In genomic region chr12:120367252-120367923, GRCh38 we compare ENCODE assay signal across 8 cellular contexts. TPM values are rescaled to one million over a fixed set of nuclear protein-coding genes. Genes with fewer than 3 reads are reported as not detected.
DNase-seq lines count a peak whose midpoint lies in the region; TF ChIP-seq lines count a peak whose summit lies in the region.

No MANE protein-coding gene starts in this region.

- no peak overlapping the region for H3T11ph ChIP-seq in H9 (ENCODE audit: low read length)

- H3K9me3 Mint-ChIP-seq in H9 (no peaks in the 10 kb centered on the region), immature natural killer cell (no peaks in the 10 kb centered on the region)
- no peaks in the 10 kb centered on the region for H3K9me3 Mint-ChIP-seq in activated naive CD8-positive, alpha-beta T cell treated with anti-CD3 and anti-CD28 coated beads for 36 hours

- H3K9me3 ChIP-seq in H9 (ENCODE audit: control insufficient read depth, low read depth, low read length) (no peaks in the 10 kb centered on the region), testis (no peaks in the 10 kb centered on the region), thyroid gland (no peaks in the 10 kb centered on the region)

- H2BK15ac ChIP-seq in H9 (ENCODE audit: low read depth, low read length): no peak overlapping the region

- peaks cover 5% of the 10 kb centered on the region for H4K20me1 ChIP-seq in H9 (ENCODE audit: control insufficient read depth, insufficient read depth, insufficient read length)

- peaks cover 2% of the 10 kb centered on the region for H3K79me1 ChIP-seq in H9 (ENCODE audit: insufficient read depth, low read depth, low read length, poor library complexity, severe bottlenecking)

- no peak for TF ChIP-seq POLR2A in testis (IDR thresholded peaks at IDR 0.05)
- TF ChIP-seq POLR2A in thyroid gland (IDR thresholded peaks at IDR 0.05): no peak

- no CpG with 5 or more reads among the region's 10 CpGs for WGBS in H9 (ENCODE audit: extremely low coverage, insufficient read length, low lambda C conversion rate)
- 44 to 53% methylated on average over 9 to 10 of the region's 10 CpGs for WGBS in testis, 2 donors
- WGBS in thyroid gland, 2 donors: 44 to 51% methylated on average over 10 of the region's 10 CpGs

- H3K36me3 ChIP-seq in testis (ENCODE audit: low read depth, missing control alignments) (no peaks in the 10 kb centered on the region), thyroid gland (no peaks in the 10 kb centered on the region)

- no peak overlapping the region for H2BK5ac ChIP-seq in H9 (ENCODE audit: insufficient read length, low read length)

- H3K4me2 ChIP-seq in H9 (ENCODE audit: insufficient read depth, insufficient read length, low read length): peak overlapping the region; percentile 59

- H3K56ac ChIP-seq in H9 (ENCODE audit: insufficient read length, low read depth, low read length): no peak overlapping the region

- H3K14ac ChIP-seq in H9 (ENCODE audit: insufficient read depth, low read length): no peak overlapping the region

- no peak overlapping the region for H2BK120ac ChIP-seq in H9 (ENCODE audit: low read depth, low read length, poor library complexity, severe bottlenecking)

- H2AK5ac ChIP-seq in H9 (ENCODE audit: insufficient read length, low read length): no peak overlapping the region

- peaks cover 7% of the 10 kb centered on the region; the same call in 1 of the 2 replicates for H3K27me3 ChIP-seq in H9 (ENCODE audit: insufficient read depth, low read length)
- H3K27me3 ChIP-seq in testis: no peaks in the 10 kb centered on the region
- H3K27me3 ChIP-seq in thyroid gland: no peaks in the 10 kb centered on the region

- H2BK12ac ChIP-seq in H9 (ENCODE audit: insufficient read length, low read depth, low read length): no peak overlapping the region

- no peaks in the 10 kb centered on the region for H3K79me2 ChIP-seq in H9 (ENCODE audit: insufficient read depth, low read length)

- peak overlapping the region; percentile 85 to 90 for H3K4me3 Mint-ChIP-seq in H9
- H3K4me3 Mint-ChIP-seq in activated naive CD8-positive, alpha-beta T cell treated with anti-CD3 and anti-CD28 coated beads for 36 hours: peak overlapping the region; percentile 65
- peak overlapping the region; percentile 18 to 59 (median 27) for H3K4me3 Mint-ChIP-seq in immature natural killer cell

- H3K23me2 ChIP-seq in H9 (ENCODE audit: insufficient read length, low read depth, low read length, poor library complexity, severe bottlenecking): peaks cover 17% of the 10 kb centered on the region

- no peak overlapping the region for H3K4me3 ChIP-seq in AG09309 (ENCODE audit: control insufficient read depth, low read depth, low read length)
- H3K4me3 ChIP-seq in testis: peak overlapping the region in 1 of 2 donors; percentile 34
- H3K4me3 ChIP-seq in thyroid gland (replicated peaks in 1 of 3): no peak overlapping the region

- TF ChIP-seq CTCF in AG09309 (IDR thresholded peaks at IDR 0.05; ENCODE audit: control insufficient read depth, insufficient read depth, low read depth, low read length, missing control alignments): peak; percentile 22
- TF ChIP-seq CTCF in H9 (conservative IDR thresholded peaks at IDR 0.05): peak; percentile 74
- TF ChIP-seq CTCF in testis (IDR thresholded peaks at IDR 0.05): no peak
- TF ChIP-seq CTCF in thyroid gland (IDR thresholded peaks at IDR 0.05): no peak

- DNase-seq in AG09309 (ENCODE audit: low read depth) (no peak), H9 (peak; percentile 77), immature natural killer cell (no peak), UCSD-AML1 (lab: John Stamatoyannopoulos, UW; ENCODE audit: unreplicated experiment) (no peak), testis (no peak), thyroid gland (no peak)
- no peak for DNase-seq in activated naive CD8-positive, alpha-beta T cell treated with anti-CD3 and anti-CD28 coated beads for 36 hours
- DNase-seq in stimulated activated CD4-positive, alpha-beta T cell treated with anti-CD3 and anti-CD28 coated beads, Interleukin-2, amount 100 ng/mL, for 48 hours: no peak

- no peak overlapping the region for H3K23ac ChIP-seq in H9 (ENCODE audit: insufficient read length, low read depth, low read length)

- H3K9ac ChIP-seq in H9 (ENCODE audit: extremely low read depth, insufficient read length, low read length): no peak overlapping the region

- no peak overlapping the region for H2BK20ac ChIP-seq in H9 (ENCODE audit: low read depth, low read length, poor library complexity, severe bottlenecking)

- no peak overlapping the region for H3K4ac ChIP-seq in H9 (ENCODE audit: low read depth, low read length)

- peak overlapping the region; percentile 4 for H3K18ac ChIP-seq in H9 (ENCODE audit: insufficient read length, low read depth, low read length)

- H4K91ac ChIP-seq in H9 (ENCODE audit: insufficient read length, low read depth, low read length): no peak overlapping the region

- H3K4me1 ChIP-seq in H9 (ENCODE audit: insufficient read depth, low read length) (peaks cover 15% of the 10 kb centered on the region; the same call in 1 of the 2 replicates), testis (peaks cover 5% of the 10 kb centered on the region), thyroid gland (peaks cover 0 to 15% of the 10 kb centered on the region in 2 donors)

- H3K27ac ChIP-seq in H9 (ENCODE audit: insufficient read length, low read depth, low read length) (no peak overlapping the region), testis (no peak overlapping the region), thyroid gland (no peak overlapping the region)

- no peak overlapping the region for H2AFZ ChIP-seq in H9 (ENCODE audit: low read length)

- no peak overlapping the region for H4K5ac ChIP-seq in H9 (ENCODE audit: insufficient read length, low read depth, low read length)

- H3K27me3 Mint-ChIP-seq in H9 (ENCODE audit: low read depth) (peaks cover 38% of the 10 kb centered on the region), immature natural killer cell (ENCODE audit: low read depth in 3 of 3) (peaks cover 28 to 50% (median 32%) of the 10 kb centered on the region in 3 donors)
- H3K27me3 Mint-ChIP-seq in activated naive CD8-positive, alpha-beta T cell treated with anti-CD3 and anti-CD28 coated beads for 36 hours: peaks cover 80% of the 10 kb centered on the region

- H3K27ac Mint-ChIP-seq in H9 (peak overlapping the region; percentile 75 to 90 (median 81); a peak in 6 of 7 replicates), immature natural killer cell (no peak overlapping the region)
- H3K27ac Mint-ChIP-seq in activated naive CD8-positive, alpha-beta T cell treated with anti-CD3 and anti-CD28 coated beads for 36 hours: peak overlapping the region; percentile 38

- H3K36me3 Mint-ChIP-seq in H9 (ENCODE audit: insufficient read depth in 1 of 3, low read depth in 3 of 3) (peaks cover 23 to 49% (median 47%) of the 10 kb centered on the region in 3 experiments), immature natural killer cell (no peaks in the 10 kb centered on the region)
- no peaks in the 10 kb centered on the region for H3K36me3 Mint-ChIP-seq in activated naive CD8-positive, alpha-beta T cell treated with anti-CD3 and anti-CD28 coated beads for 36 hours

- no peak overlapping the region for H4K8ac ChIP-seq in H9 (replicated peaks; ENCODE audit: insufficient read length, low read depth, low read length)

- H3K4me1 Mint-ChIP-seq in H9: peaks cover 68 to 77% of the 10 kb centered on the region in 2 experiments
- H3K4me1 Mint-ChIP-seq in activated naive CD8-positive, alpha-beta T cell treated with anti-CD3 and anti-CD28 coated beads for 36 hours: peaks cover 12% of the 10 kb centered on the region
- peaks cover 0 to 10% of the 10 kb centered on the region in 2 donors for H3K4me1 Mint-ChIP-seq in immature natural killer cell

- intact Hi-C loops in testis (cut with DNase I; ENCODE audit: low total_unique reads): loop anchor here (10.0 kb wide), 1 partner anchor 57 kb away; no protein-coding TSS in a partner anchor
- intact Hi-C loops in thyroid gland (cut with DNase I): no loop called here

RNA-seq across cellular contexts. Expression of gene MSI1, which starts 1.6 kb away (rescaled TPM):
- total RNA-seq in H9 (2021) (91.5 and 93.2 TPM in 2 replicates), testis (10 to 100 TPM in 1 of 2 donors, 1 to 10 TPM in 1; 7.4 to 14.8 TPM), thyroid gland (1 to 10 TPM in 1 of 4 donors, under 1 TPM in 1, not detected in 2; 0.33 to 1.6 TPM)
- 1 to 10 TPM in 1 of 2 experiments, under 1 TPM in 1; 0.60 to 1.7 TPM for total RNA-seq in activated naive CD8-positive, alpha-beta T cell treated with anti-CD3 and anti-CD28 coated beads for 36 hours
- polyA plus RNA-seq in immature natural killer cell (not detected), testis (ENCODE audit: insufficient read depth, low read depth, low replicate concordance) (25.1 TPM)

RNA-seq across cellular contexts. Expression of gene PLA2G1B, which starts 39.8 kb away (rescaled TPM):
- total RNA-seq in H9 (2021) (not detected in 2 replicates), testis (under 1 TPM in 1 of 2 donors, not detected in 1; 0.94 TPM), thyroid gland (not detected)
- not detected for total RNA-seq in activated naive CD8-positive, alpha-beta T cell treated with anti-CD3 and anti-CD28 coated beads for 36 hours
- polyA plus RNA-seq in immature natural killer cell (under 1 TPM in 1 of 3 donors, not detected in 2; 0.76 TPM), testis (ENCODE audit: insufficient read depth, low read depth, low replicate concordance) (3.6 TPM)

Comparison
In these comparisons a context has a peak if more than half of its experiments do, and no peak if none do; other contexts are left out.
1. CTCF ChIP-seq: peak in AG09309 (single experiment) and H9 (single experiment); none in testis (0 of 3) and thyroid gland (0 of 6).
2. H3K27ac Mint-ChIP-seq: peak in H9 (3 of 3) and activated naive CD8-positive, alpha-beta T cell treated with anti-CD3 and anti-CD28 coated beads for 36 hours (single experiment); none in immature natural killer cell (0 of 6).
3. H3K4me3 Mint-ChIP-seq: peak in every context shown above with its lines; median percentile 88 in H9; 65 in activated naive CD8-positive, alpha-beta T cell treated with anti-CD3 and anti-CD28 coated beads for 36 hours; 27 in immature natural killer cell.